Comparison of ENCODE assay signal across 8 cellular contexts in genomic region chr10:3068201-3068967, GRCh38. TPM values are rescaled to one million over a fixed set of nuclear protein-coding genes. Genes with fewer than 3 reads are reported as not detected.
DNase-seq lines count a peak whose midpoint lies in the region; ATAC-seq and TF ChIP-seq lines count a peak whose summit lies in the region.

No MANE protein-coding gene starts in this region.

- no peaks in the 10 kb centered on the region for H3K4me1 Mint-ChIP-seq in progenitor cell of endocrine pancreas (ENCODE audit: low read depth)

- H3K4me1 ChIP-seq in SK-N-SH (ENCODE audit: control insufficient read depth in 1 of 2, insufficient read depth in 2 of 2, low read depth in 1 of 2, low read length in 1 of 2) (peaks cover 29 to 40% of the 10 kb centered on the region in 2 experiments), cardiac muscle cell (ENCODE audit: low read depth) (peaks cover 42% of the 10 kb centered on the region), MM.1S (ENCODE audit: low read length) (no peaks in the 10 kb centered on the region)

- H3K9me3 Mint-ChIP-seq in progenitor cell of endocrine pancreas (ENCODE audit: low read depth) = no peaks in the 10 kb centered on the region

- peak; percentile 30; the same call in 1 of the 2 replicates for TF ChIP-seq RAD21 in SK-N-SH (IDR thresholded peaks at IDR 0.05; ENCODE audit: low read length)

- peak overlapping the region; percentile 94 for H3K4me2 ChIP-seq in SK-N-SH
- H3K4me2 ChIP-seq in MM.1S (ENCODE audit: low read depth, low read length) = no peak overlapping the region

- H3K27ac ChIP-seq in SK-N-SH (ENCODE audit: low read depth in 2 of 2, low read length in 1 of 2) (peak overlapping the region; percentile 62 to 82), cardiac muscle cell (peak overlapping the region; percentile 89), MM.1S (ENCODE audit: low read length) (no peak overlapping the region)

- no peaks in the 10 kb centered on the region for H3K36me3 Mint-ChIP-seq in progenitor cell of endocrine pancreas (ENCODE audit: insufficient read depth)

- DNase-seq in C1 segment of cervical spinal cord (lab: John Stamatoyannopoulos, UW) (peak in 10 of 14 donors; percentile 23 to 69 (median 50)), SK-N-SH (peak; percentile 79), cardiac muscle cell (ENCODE audit: low read depth in 1 of 2, low spot score in 1 of 2) (peak; percentile 68 to 78), progenitor cell of endocrine pancreas (ENCODE audit: low spot score, unreplicated experiment) (no peak), MM.1S (no peak)
- DNase-seq in activated naive CD8-positive, alpha-beta T cell treated with anti-CD3 and anti-CD28 coated beads, Interleukin-2, amount 50 U/mL, for 16 hours (ENCODE audit: low read depth, low spot score) = peak; percentile 46

- peaks cover 68% of the 10 kb centered on the region for H3K27me3 Mint-ChIP-seq in progenitor cell of endocrine pancreas

- ATAC-seq in GM19328 (IDR thresholded peaks at IDR 0.05; ENCODE audit: unreplicated experiment) = peak; percentile 37
- ATAC-seq in HG03457 (IDR thresholded peaks at IDR 0.05; ENCODE audit: unreplicated experiment) = peak; percentile 34

- peaks cover 12 to 35% of the 10 kb centered on the region in 2 experiments for H3K36me3 ChIP-seq in SK-N-SH (replicated peaks in 1 of 2; ENCODE audit: control insufficient read depth in 1 of 2, insufficient read depth in 2 of 2, low read length in 1 of 2)
- peaks cover 13% of the 10 kb centered on the region for H3K36me3 ChIP-seq in cardiac muscle cell
- H3K36me3 ChIP-seq in MM.1S (replicated peaks; ENCODE audit: insufficient read depth, low read length) = no peaks in the 10 kb centered on the region

- peak overlapping the region; percentile 76 for H3K4me3 Mint-ChIP-seq in progenitor cell of endocrine pancreas (ENCODE audit: low read depth)

- H3K9ac ChIP-seq in SK-N-SH (peak overlapping the region; percentile 95), MM.1S (ENCODE audit: low read length) (no peak overlapping the region)

- peak overlapping the region; percentile 94 for H3K4me3 ChIP-seq in SK-N-SH (ENCODE audit: low read depth in 2 of 2, low read length in 1 of 2)
- peak overlapping the region; percentile 92 for H3K4me3 ChIP-seq in cardiac muscle cell
- no peak overlapping the region for H3K4me3 ChIP-seq in MM.1S (ENCODE audit: low read length)

- TF ChIP-seq CTCF in SK-N-SH (IDR thresholded peaks at IDR 0.05) (peak; percentile 31), cardiac muscle cell (IDR thresholded peaks at IDR 0.05; ENCODE audit: low read depth, low read length) (peak; percentile 53), progenitor cell of endocrine pancreas (IDR thresholded peaks at IDR 0.05; ENCODE audit: unreplicated experiment) (peak; percentile 21), MM.1S (IDR thresholded peaks at IDR 0.05; ENCODE audit: low read length) (no peak)

- 0 out of 2 replicates have a peak overlapping the region, but pooled peaks have one; percentile 51 for H2AFZ ChIP-seq in SK-N-SH (ENCODE audit: low read depth)
- H2AFZ ChIP-seq in MM.1S (ENCODE audit: low read length) = no peak overlapping the region

- 0% methylated on average over 11 of the region's 86 CpGs for WGBS in SK-N-SH (ENCODE audit: low lambda C conversion rate)

- POLR2A ChIA-PET in SK-N-SH (lab: Yijun Ruan, JAX) = interaction anchor here (0.6 kb wide), 1 partner anchor 512 kb away, joined by 3 read pairs; no protein-coding TSS in a partner anchor

- no peak for TF ChIP-seq EP300 in SK-N-SH (IDR thresholded peaks at IDR 0.05; ENCODE audit: borderline replicate concordance in 1 of 2, low read depth in 1 of 2, low read length in 1 of 2)

- H3K79me2 ChIP-seq in SK-N-SH (ENCODE audit: insufficient read depth) (peaks cover 60% of the 10 kb centered on the region), MM.1S (ENCODE audit: low read length) (no peaks in the 10 kb centered on the region)

- H3K27ac Mint-ChIP-seq in progenitor cell of endocrine pancreas = no peak overlapping the region

- CTCF ChIA-PET in SK-N-SH (lab: Yijun Ruan, JAX) = interaction anchor here (0.7 to 1.7 kb wide), 2 partner anchors 18 to 140 kb away, joined by 3 to 6 read pairs; no protein-coding TSS in a partner anchor

- H3K9me3 ChIP-seq in SK-N-SH (no peaks in the 10 kb centered on the region), cardiac muscle cell (ENCODE audit: low read depth) (no peaks in the 10 kb centered on the region), MM.1S (replicated peaks; ENCODE audit: insufficient read depth, low read length) (no peaks in the 10 kb centered on the region)

- no peaks in the 10 kb centered on the region for H3K9me2 ChIP-seq in SK-N-SH
- H3K9me2 ChIP-seq in MM.1S (replicated peaks; ENCODE audit: insufficient read depth, low read length) = no peaks in the 10 kb centered on the region

- H3K27me3 ChIP-seq in SK-N-SH (ENCODE audit: insufficient read depth) (no peaks in the 10 kb centered on the region), cardiac muscle cell (no peaks in the 10 kb centered on the region), MM.1S (replicated peaks; ENCODE audit: insufficient read depth, low read length) (no peaks in the 10 kb centered on the region)

- H3F3A ChIP-seq in SK-N-SH (replicated peaks; ENCODE audit: insufficient read depth) = peaks cover 10% of the 10 kb centered on the region
- no peaks in the 10 kb centered on the region for H3F3A ChIP-seq in MM.1S (ENCODE audit: insufficient read depth, low read length)

- H4K20me1 ChIP-seq in SK-N-SH (ENCODE audit: insufficient read depth) (peaks cover 32% of the 10 kb centered on the region), MM.1S (ENCODE audit: insufficient read depth, low read length) (no peaks in the 10 kb centered on the region)

TF ChIP-seq in SK-N-SH, 30 proteins besides CTCF, POLR2A, EP300 and RAD21 (continues in another document):
- no peak for TF ChIP-seq TAF1 (IDR thresholded peaks at IDR 0.05; ENCODE audit: borderline replicate concordance, low read depth, low read length)
- TF ChIP-seq CHD2 (IDR thresholded peaks at IDR 0.05; ENCODE audit: low read length, partially characterized antibody) = no peak
- no peak for TF ChIP-seq TCF12 (IDR thresholded peaks at IDR 0.05)
- peak; percentile 23; the same call in 1 of the 2 replicates for TF ChIP-seq GABPA (IDR thresholded peaks at IDR 0.05; ENCODE audit: low read depth)
- TF ChIP-seq ELF1 (IDR thresholded peaks at IDR 0.05) = no peak
- TF ChIP-seq, protein P1, sequence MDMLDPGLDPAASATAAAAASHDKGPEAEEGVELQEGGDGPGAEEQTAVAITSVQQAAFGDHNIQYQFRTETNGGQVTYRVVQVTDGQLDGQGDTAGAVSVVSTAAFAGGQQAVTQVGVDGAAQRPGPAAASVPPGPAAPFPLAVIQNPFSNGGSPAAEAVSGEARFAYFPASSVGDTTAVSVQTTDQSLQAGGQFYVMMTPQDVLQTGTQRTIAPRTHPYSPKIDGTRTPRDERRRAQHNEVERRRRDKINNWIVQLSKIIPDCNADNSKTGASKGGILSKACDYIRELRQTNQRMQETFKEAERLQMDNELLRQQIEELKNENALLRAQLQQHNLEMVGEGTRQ (IDR thresholded peaks at IDR 0.05; ENCODE audit: borderline replicate concordance, low read depth, low read length) = no peak
- peak; percentile 60; the same call in 1 of the 2 replicates for TF ChIP-seq MXI1 (IDR thresholded peaks at IDR 0.05; ENCODE audit: low read depth, low read length)
- TF ChIP-seq REST (IDR thresholded peaks at IDR 0.05; ENCODE audit: low read depth, low read length) = no peak
- TF ChIP-seq GATA2 (CRISPR knock-in tag; IDR thresholded peaks at IDR 0.05) = no peak
- TF ChIP-seq, protein P2, sequence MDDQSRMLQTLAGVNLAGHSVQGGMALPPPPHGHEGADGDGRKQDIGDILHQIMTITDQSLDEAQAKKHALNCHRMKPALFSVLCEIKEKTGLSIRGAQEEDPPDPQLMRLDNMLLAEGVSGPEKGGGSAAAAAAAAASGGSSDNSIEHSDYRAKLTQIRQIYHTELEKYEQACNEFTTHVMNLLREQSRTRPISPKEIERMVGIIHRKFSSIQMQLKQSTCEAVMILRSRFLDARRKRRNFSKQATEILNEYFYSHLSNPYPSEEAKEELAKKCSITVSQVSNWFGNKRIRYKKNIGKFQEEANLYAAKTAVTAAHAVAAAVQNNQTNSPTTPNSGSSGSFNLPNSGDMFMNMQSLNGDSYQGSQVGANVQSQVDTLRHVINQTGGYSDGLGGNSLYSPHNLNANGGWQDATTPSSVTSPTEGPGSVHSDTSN (IDR thresholded peaks at IDR 0.05) = no peak
- no peak for TF ChIP-seq NRF1 (IDR thresholded peaks at IDR 0.05; ENCODE audit: low read depth, low read length)

RNA-seq across cellular contexts. Expression of gene PFKP, which starts 1.0 kb away (rescaled TPM):
- 143 and 175 TPM in 2 replicates for polyA plus RNA-seq in SK-N-SH (2012; rRNA removed)
- polyA plus RNA-seq in SK-N-SH (2012; cell fraction: cytosol; rRNA removed) = 87.4 and 114 TPM in 2 replicates
- polyA plus RNA-seq in SK-N-SH (2012; cell fraction: nucleus; rRNA removed) = 193 and 198 TPM in 2 replicates
- total RNA-seq in cardiac muscle cell = 639 and 805 TPM in 2 replicates
- polyA plus RNA-seq in cardiac muscle cell = 677 and 781 TPM in 2 replicates
- total RNA-seq in progenitor cell of endocrine pancreas = 4.8 and 7.3 TPM in 2 replicates

Comparison
In these comparisons a context has a peak if more than half of its experiments do, and no peak if none do; other contexts are left out.
1. DNase-seq: peak in C1 segment of cervical spinal cord (10 of 14), SK-N-SH (single experiment), activated naive CD8-positive, alpha-beta T cell treated with anti-CD3 and anti-CD28 coated beads, Interleukin-2, amount 50 U/mL, for 16 hours (single experiment) and cardiac muscle cell (2 of 2); none in progenitor cell of endocrine pancreas (single experiment) and MM.1S (single experiment).
2. RNA of gene PFKP, which starts 1.0 kb away (total RNA-seq): 639 to 805 TPM in cardiac muscle cell; 4.8 to 7.3 TPM in progenitor cell of endocrine pancreas; every median in the first group is over 10 times any median in the second.